Comparison of ENCODE assay signal across 1 cellular context in genomic region chr17:45394913-45395568, GRCh38.
TF ChIP-seq lines count a peak whose summit lies in the region.

No MANE protein-coding gene starts in this region.

TF ChIP-seq in K562, 482 proteins besides CTCF, POLR2A, EP300 and RAD21 (continued from another document and continues in another):
- no peak for TF ChIP-seq KLF10 (CRISPR knock-in tag; IDR thresholded peaks at IDR 0.05)
- TF ChIP-seq ETV6 (IDR thresholded peaks at IDR 0.05; ENCODE audit: borderline replicate concordance in 1 of 2, low read depth in 2 of 2, low read length in 1 of 2): no peak
- TF ChIP-seq ETV6 (CRISPR knock-in tag; IDR thresholded peaks at IDR 0.05; ENCODE audit: borderline replicate concordance): no peak
- TF ChIP-seq HINFP (tag; conservative IDR thresholded peaks at IDR 0.05; ENCODE audit: low read depth): no peak
- TF ChIP-seq LEF1 (IDR thresholded peaks at IDR 0.05): peak; percentile 75
- TF ChIP-seq CHCHD3 (CRISPR knock-in tag; IDR thresholded peaks at IDR 0.05): no peak
- TF ChIP-seq MEF2A (IDR thresholded peaks at IDR 0.05; ENCODE audit: control insufficient read depth, low read depth, low read length): no peak; the same call in 1 of the 2 replicates
- no peak for TF ChIP-seq NCOA4 (IDR thresholded peaks at IDR 0.05; ENCODE audit: partially characterized antibody)
- TF ChIP-seq CHD4 (IDR thresholded peaks at IDR 0.05; ENCODE audit: insufficient read depth, insufficient replicate concordance, low read depth, low read length, poor library complexity, severe bottlenecking): no peak
- no peak for TF ChIP-seq ETS2 (tag; IDR thresholded peaks at IDR 0.05; ENCODE audit: borderline replicate concordance, poor library complexity, severe bottlenecking)
- no peak for TF ChIP-seq BACH1 (tag; IDR thresholded peaks at IDR 0.05)
- no peak; the same call in 1 of the 2 replicates for TF ChIP-seq SMARCA5 (IDR thresholded peaks at IDR 0.05)
- TF ChIP-seq HNRNPH1 (optimal IDR thresholded peaks at IDR 0.05; ENCODE audit: low read depth, low read length): no peak
- TF ChIP-seq MBD1 (CRISPR knock-in tag; IDR thresholded peaks at IDR 0.05): no peak
- peak; percentile 56; the same call in 1 of the 2 replicates for TF ChIP-seq RBFOX2 (IDR thresholded peaks at IDR 0.05; ENCODE audit: low read depth, low read length)
- TF ChIP-seq ZNF444 (CRISPR knock-in tag; IDR thresholded peaks at IDR 0.05): no peak
- TF ChIP-seq C11orf30 (IDR thresholded peaks at IDR 0.05; ENCODE audit: low read depth): no peak
- no peak for TF ChIP-seq RREB1 (CRISPR knock-in tag; IDR thresholded peaks at IDR 0.05)
- TF ChIP-seq SRSF1 (IDR thresholded peaks at IDR 0.05; ENCODE audit: low read depth, low read length): no peak
- TF ChIP-seq PURB (CRISPR knock-in tag; IDR thresholded peaks at IDR 0.05; ENCODE audit: low read depth): no peak
- TF ChIP-seq ZFP30 (CRISPR knock-in tag; IDR thresholded peaks at IDR 0.05; ENCODE audit: borderline replicate concordance): no peak
- peak; percentile 85 for TF ChIP-seq RNF2 (IDR thresholded peaks at IDR 0.05)
- no peak for TF ChIP-seq ZNF277 (CRISPR knock-in tag; IDR thresholded peaks at IDR 0.05; ENCODE audit: borderline replicate concordance)
- TF ChIP-seq HMG20B (CRISPR knock-in tag; IDR thresholded peaks at IDR 0.05): no peak
- peak; percentile 82 for TF ChIP-seq ETS1 (conservative IDR thresholded peaks at IDR 0.05; ENCODE audit: control insufficient read depth, low read depth, low read length)
- no peak for TF ChIP-seq ZBTB12 (CRISPR knock-in tag; IDR thresholded peaks at IDR 0.05)
- no peak for TF ChIP-seq PBX2 (CRISPR knock-in tag; IDR thresholded peaks at IDR 0.05; ENCODE audit: low read depth)
- no peak for TF ChIP-seq PBX2 (tag; conservative IDR thresholded peaks at IDR 0.05; ENCODE audit: low read depth)
- no peak for TF ChIP-seq HOXB6 (CRISPR knock-in tag; IDR thresholded peaks at IDR 0.05; ENCODE audit: borderline replicate concordance)
- no peak for TF ChIP-seq HES1 (IDR thresholded peaks at IDR 0.05; ENCODE audit: low read depth)
- peak; percentile 86 for TF ChIP-seq XRCC5 (IDR thresholded peaks at IDR 0.05; ENCODE audit: low read depth, low read length)
- no peak for TF ChIP-seq HDAC3 (IDR thresholded peaks at IDR 0.05; ENCODE audit: borderline replicate concordance, partially characterized antibody)
- TF ChIP-seq RFX7 (CRISPR knock-in tag; IDR thresholded peaks at IDR 0.05): no peak
- no peak for TF ChIP-seq ZBTB9 (CRISPR knock-in tag; IDR thresholded peaks at IDR 0.05)
- no peak; the same call in 1 of the 2 replicates for TF ChIP-seq SAFB (IDR thresholded peaks at IDR 0.05; ENCODE audit: borderline replicate concordance, low read depth, low read length)
- no peak for TF ChIP-seq HMGN3 (IDR thresholded peaks at IDR 0.05; ENCODE audit: borderline replicate concordance, extremely low read depth, insufficient read length, low read depth, low read length)
- TF ChIP-seq CREM (IDR thresholded peaks at IDR 0.05; ENCODE audit: low read depth): peak; percentile 91
- TF ChIP-seq REST (CRISPR knock-in tag; IDR thresholded peaks at IDR 0.05; ENCODE audit: low read depth): no peak
- TF ChIP-seq FOS (IDR thresholded peaks at IDR 0.05; ENCODE audit: extremely low read depth, insufficient read length): no peak
- no peak for TF ChIP-seq ZBTB17 (CRISPR knock-in tag; IDR thresholded peaks at IDR 0.05)
